In genomic region chr11:117949062-117949461, GRCh38 we compare ENCODE assay signal across 24 cellular contexts. TPM values are rescaled to one million over a fixed set of nuclear protein-coding genes. Genes with fewer than 3 reads are reported as not detected.
DNase-seq lines count a peak whose midpoint lies in the region; ATAC-seq and TF ChIP-seq lines count a peak whose summit lies in the region.
"Had no signal": no experiment of that assay in that cellular context is flagged by ENCODE, and none has a peak within 500 bp of the region (broad histone marks: within the 10 kb centered on the region; RNA-seq: fewer than 3 reads in every experiment).

No MANE protein-coding gene starts in this region.

- H3K27me3 Mint-ChIP-seq in T-helper 2 cell treated with Interferon-gamma antibody and Interleukin-4, amounts not matched to agents 5 μg/mL and 100 μg/mL, for 36 hours (ENCODE audit: low read depth), result no peaks in the 10 kb centered on the region
- peaks cover 1 to 3% (median 3%) of the 10 kb centered on the region in 3 donors for H3K27me3 Mint-ChIP-seq in CD14-positive monocyte (ENCODE audit: low read depth in 3 of 3)
- no peaks in the 10 kb centered on the region for H3K27me3 Mint-ChIP-seq in activated CD8-positive, alpha-beta T cell treated with anti-CD3 and anti-CD28 coated beads, Interleukin-2, amount 10 ng/mL, durations not matched to agents 7 days and 5 days (ENCODE audit: low read depth)

- no peaks in the 10 kb centered on the region for H3K27me3 ChIP-seq in lung (ENCODE audit: control insufficient read depth, insufficient read depth)
- H3K27me3 ChIP-seq: cardiac muscle cell had no signal

- CTCF ChIA-PET in activated CD8-positive, alpha-beta T cell treated with anti-CD3 and anti-CD28 coated beads, Interleukin-2, amount 10 ng/mL, durations not matched to agents 7 days and 5 days (lab: Charles Lee), result interaction anchor here (1.4 to 16.7 kb wide), 11 partner anchors 9 to 141 kb away, joined by 3 to 436 read pairs (median 93); partner anchors contain the start of genes FXYD2, IL10RA and TMPRSS13

- peaks cover 0 to 4% of the 10 kb centered on the region in 2 donors for H3K9me3 ChIP-seq in lung (ENCODE audit: control insufficient read depth in 2 of 2, insufficient read depth in 1 of 2, low read length in 1 of 2)
- H3K9me3 ChIP-seq: gastrocnemius medialis, psoas muscle had no signal

- no peak for DNase-seq in T-helper 2 cell treated with Interferon-gamma antibody and Interleukin-4, amounts not matched to agents 5 μg/mL and 100 μg/mL, for 36 hours (ENCODE audit: low spot score)
- no peak for DNase-seq in T-helper 2 cell
- no peak for DNase-seq in CD14-positive monocyte (ENCODE audit: low spot score)
- no peak for DNase-seq in activated CD8-positive, alpha-beta T cell treated with anti-CD3 and anti-CD28 coated beads, Interleukin-2, amount 10 ng/mL, durations not matched to agents 7 days and 5 days
- DNase-seq in lung (ENCODE audit: low spot score), result peak; percentile 15
- DNase-seq in GOT3 (lab: John Stamatoyannopoulos, UW), result no peak
- DNase-seq: gastrocnemius medialis; GF-D8; mesendoderm; NCI-H2107; nephron progenitor cell; psoas muscle; SHP77; small intestine; stimulated activated CD4-positive, alpha-beta T cell treated with anti-CD3 and anti-CD28 coated beads, Interleukin-2, amount 100 ng/mL, for 48 hours; substantia nigra had no signal

- H3K27ac ChIP-seq in lung (ENCODE audit: low read depth in 1 of 2, low read length in 1 of 2), result no peak overlapping the region
- H3K27ac ChIP-seq: cardiac muscle cell, gastrocnemius medialis, psoas muscle had no signal

- WGBS in lung, 2 donors, result 73 to 86% methylated on average over 6 of the region's 6 CpGs

- H3K4me3 Mint-ChIP-seq in T-helper 2 cell treated with Interferon-gamma antibody and Interleukin-4, amounts not matched to agents 5 μg/mL and 100 μg/mL, for 36 hours, result peak overlapping the region; percentile 85
- no peak overlapping the region for H3K4me3 Mint-ChIP-seq in CD14-positive monocyte
- H3K4me3 Mint-ChIP-seq in activated CD8-positive, alpha-beta T cell treated with anti-CD3 and anti-CD28 coated beads, Interleukin-2, amount 10 ng/mL, durations not matched to agents 7 days and 5 days, result peak overlapping the region; percentile 3
- H3K4me3 Mint-ChIP-seq: nephron progenitor cell, WTC11 had no signal

- H3K36me3 ChIP-seq in lung (ENCODE audit: control insufficient read depth in 2 of 2, insufficient read depth in 2 of 2, low read length in 2 of 2), result no peaks in the 10 kb centered on the region
- H3K36me3 ChIP-seq: cardiac muscle cell, gastrocnemius medialis had no signal

- no peak overlapping the region for H3K4me3 ChIP-seq in lung
- H3K4me3 ChIP-seq: cardiac muscle cell, gastrocnemius medialis, psoas muscle had no signal

- POLR2A ChIA-PET in activated CD8-positive, alpha-beta T cell treated with anti-CD3 and anti-CD28 coated beads, Interleukin-2, amount 10 ng/mL, durations not matched to agents 7 days and 5 days (lab: Charles Lee), result interaction anchor here (0.6 to 8.7 kb wide), 6 partner anchors 28 to 132 kb away, joined by 3 to 146 read pairs (median 46); partner anchors contain the start of gene IL10RA

- no peaks in the 10 kb centered on the region for H3K9me3 Mint-ChIP-seq in T-helper 2 cell treated with Interferon-gamma antibody and Interleukin-4, amounts not matched to agents 5 μg/mL and 100 μg/mL, for 36 hours
- H3K9me3 Mint-ChIP-seq in CD14-positive monocyte, result peaks cover 0 to 3% (median 0%) of the 10 kb centered on the region in 7 donors
- H3K9me3 Mint-ChIP-seq in activated CD8-positive, alpha-beta T cell treated with anti-CD3 and anti-CD28 coated beads, Interleukin-2, amount 10 ng/mL, durations not matched to agents 7 days and 5 days (ENCODE audit: insufficient read depth), result no peaks in the 10 kb centered on the region
- H3K9me3 Mint-ChIP-seq: nephron progenitor cell, WTC11 had no signal

- ATAC-seq in activated CD8-positive, alpha-beta T cell treated with anti-CD3 and anti-CD28 coated beads, Interleukin-2, amount 10 ng/mL, durations not matched to agents 7 days and 5 days, result no peak
- ATAC-seq in lung (ENCODE audit: insufficient read depth, low FRiP score), result no peak
- no peak for ATAC-seq in HG03342 (IDR thresholded peaks at IDR 0.05; ENCODE audit: unreplicated experiment)
- no peak for ATAC-seq in GM19463 (IDR thresholded peaks at IDR 0.05; ENCODE audit: unreplicated experiment)
- ATAC-seq: gastrocnemius medialis, psoas muscle, WTC11 had no signal

- TF ChIP-seq CTCF in CD14-positive monocyte (IDR thresholded peaks at IDR 0.05), result no peak
- TF ChIP-seq CTCF in lung (IDR thresholded peaks at IDR 0.05; ENCODE audit: control extremely low read depth, extremely low read depth), result no peak

- peaks cover 6% of the 10 kb centered on the region for H3K36me3 Mint-ChIP-seq in T-helper 2 cell treated with Interferon-gamma antibody and Interleukin-4, amounts not matched to agents 5 μg/mL and 100 μg/mL, for 36 hours (ENCODE audit: low read depth)
- peaks cover 0 to 3% of the 10 kb centered on the region in 2 donors for H3K36me3 Mint-ChIP-seq in CD14-positive monocyte
- H3K36me3 Mint-ChIP-seq in activated CD8-positive, alpha-beta T cell treated with anti-CD3 and anti-CD28 coated beads, Interleukin-2, amount 10 ng/mL, durations not matched to agents 7 days and 5 days (ENCODE audit: low read depth), result peaks cover 7% of the 10 kb centered on the region
- H3K36me3 Mint-ChIP-seq: WTC11 had no signal

- peak overlapping the region; percentile 76 for H3K27ac Mint-ChIP-seq in T-helper 2 cell treated with Interferon-gamma antibody and Interleukin-4, amounts not matched to agents 5 μg/mL and 100 μg/mL, for 36 hours
- H3K27ac Mint-ChIP-seq in CD14-positive monocyte, result peak overlapping the region; percentile 64 to 89 (median 85)
- peak overlapping the region; percentile 90 for H3K27ac Mint-ChIP-seq in activated CD8-positive, alpha-beta T cell treated with anti-CD3 and anti-CD28 coated beads, Interleukin-2, amount 10 ng/mL, durations not matched to agents 7 days and 5 days
- H3K27ac Mint-ChIP-seq: nephron progenitor cell, WTC11 had no signal

- H3K4me1 Mint-ChIP-seq in T-helper 2 cell treated with Interferon-gamma antibody and Interleukin-4, amounts not matched to agents 5 μg/mL and 100 μg/mL, for 36 hours (ENCODE audit: low read depth), result peaks cover 93% of the 10 kb centered on the region
- peaks cover 76% of the 10 kb centered on the region for H3K4me1 Mint-ChIP-seq in CD14-positive monocyte
- H3K4me1 Mint-ChIP-seq in activated CD8-positive, alpha-beta T cell treated with anti-CD3 and anti-CD28 coated beads, Interleukin-2, amount 10 ng/mL, durations not matched to agents 7 days and 5 days (ENCODE audit: low read depth), result peaks cover 99% of the 10 kb centered on the region
- H3K4me1 Mint-ChIP-seq: WTC11 had no signal

- intact Hi-C loops in CD14-positive monocyte (cut with micrococcal nuclease), result loop anchor here (5.0 to 10.0 kb wide), 4 partner anchors 103 to 524 kb away; partner anchors contain the start of gene FXYD2 (in 1 of the 2)

- H3K4me1 ChIP-seq in lung (ENCODE audit: control insufficient read depth in 2 of 2, insufficient read depth in 2 of 2, low read length in 2 of 2), result peaks cover 0 to 3% of the 10 kb centered on the region in 2 donors
- H3K4me1 ChIP-seq: psoas muscle had no signal

RNA-seq across cellular contexts. Expression of gene TMPRSS13, which starts 19.9 kb away (rescaled TPM):
- under 1 TPM; 0.17 to 0.37 TPM for polyA plus RNA-seq in CD14-positive monocyte
- total RNA-seq in activated CD8-positive, alpha-beta T cell treated with anti-CD3 and anti-CD28 coated beads, Interleukin-2, amount 10 ng/mL, durations not matched to agents 7 days and 5 days, result 1 to 10 TPM; 1.8 to 2.5 TPM
- total RNA-seq in lung, result 1 to 10 TPM; 9.4 TPM
- polyA plus RNA-seq in lung, result 1 to 10 TPM; 5.8 to 9.1 TPM
- total RNA-seq: A172, dermis microvascular lymphatic vessel endothelial cell, gastrocnemius medialis, LHCN-M2, psoas muscle had no signal
- polyA plus RNA-seq: BJ, psoas muscle had no signal

RNA-seq across cellular contexts. Expression of gene IL10RA, which starts 37.1 kb away (rescaled TPM):
- polyA plus RNA-seq in CD14-positive monocyte, result 100 to 1,000 TPM; 152 to 226 TPM
- 100 to 1,000 TPM; 202 to 210 TPM for total RNA-seq in activated CD8-positive, alpha-beta T cell treated with anti-CD3 and anti-CD28 coated beads, Interleukin-2, amount 10 ng/mL, durations not matched to agents 7 days and 5 days
- 10 to 100 TPM; 15.4 to 41.1 TPM for total RNA-seq in lung
- 10 to 100 TPM in 1 of 2 donors, 1 to 10 TPM in 1; 7.9 to 52.5 TPM for polyA plus RNA-seq in lung
- total RNA-seq: A172, cardiac muscle cell, dermis microvascular lymphatic vessel endothelial cell, LHCN-M2 had no signal
- polyA plus RNA-seq: BJ, cardiac muscle cell had no signal

Comparison
In these comparisons a context has a peak if more than half of its experiments do, and no peak if none do; other contexts are left out.
1. H3K4me3 Mint-ChIP-seq: peak in T-helper 2 cell treated with Interferon-gamma antibody and Interleukin-4, amounts not matched to agents 5 μg/mL and 100 μg/mL, for 36 hours (single experiment) and activated CD8-positive, alpha-beta T cell treated with anti-CD3 and anti-CD28 coated beads, Interleukin-2, amount 10 ng/mL, durations not matched to agents 7 days and 5 days (single experiment); none in CD14-positive monocyte (0 of 2).
2. RNA of gene IL10RA, which starts 37.1 kb away (total RNA-seq): 202 to 210 TPM in activated CD8-positive, alpha-beta T cell treated with anti-CD3 and anti-CD28 coated beads, Interleukin-2, amount 10 ng/mL, durations not matched to agents 7 days and 5 days; 15.4 to 41.1 TPM in lung; every median in the first group is over 4 times any median in the second.
3. Peak in every context shown above with its lines, with median percentiles within 50 percentile points of each other: H3K27ac Mint-ChIP-seq.